ENCODE assay signal across 39 cellular contexts in the genomic region with DNA sequence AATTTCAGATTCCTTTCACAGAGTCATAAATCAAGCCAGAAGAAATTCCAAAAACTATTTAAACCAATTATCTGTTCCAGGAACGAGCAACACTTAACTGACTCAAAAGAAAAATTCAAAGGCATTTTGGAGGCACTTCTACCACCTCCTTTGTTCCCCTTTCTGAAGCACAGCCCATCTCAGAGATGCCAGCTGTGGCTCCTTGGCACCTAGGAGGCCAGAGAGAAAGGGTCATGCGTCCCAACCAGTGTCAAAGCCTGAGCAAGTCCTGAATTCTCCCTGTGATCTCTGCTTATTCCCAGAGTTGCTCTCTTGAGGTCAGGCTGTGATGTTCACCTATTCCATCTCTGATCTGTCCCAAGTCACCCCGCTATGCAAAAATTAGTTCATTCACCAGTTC.
"Had no signal": no experiment of that assay in that cellular context is flagged by ENCODE, and none has a peak within 500 bp of the region (broad histone marks: within the 10 kb centered on the region; RNA-seq: fewer than 3 reads in every experiment).

No MANE protein-coding gene starts in this region.

- H3K4me3 Mint-ChIP-seq: activated naive CD4-positive, alpha-beta T cell treated with anti-CD3 and anti-CD28 coated beads for 36 hours; activated naive CD4-positive, alpha-beta T cell treated with anti-CD3 and anti-CD28 coated beads, Interleukin-2, amount 10 ng/mL, durations not matched to agents 7 days and 5 days; activated naive CD4-positive, alpha-beta T cell treated with anti-CD3 and anti-CD28 coated beads, Interleukin-2, amount 50 U/mL, for 24 hours; activated naive CD8-positive, alpha-beta T cell; activated naive CD8-positive, alpha-beta T cell treated with anti-CD3 and anti-CD28 coated beads for 36 hours; activated naive CD8-positive, alpha-beta T cell treated with anti-CD3 and anti-CD28 coated beads, Interleukin-2, amount 10 ng/mL, durations not matched to agents 7 days and 5 days; activated naive CD8-positive, alpha-beta T cell treated with anti-CD3 and anti-CD28 coated beads, Interleukin-2, amount 50 U/mL, for 24 hours; activated T-cell treated with anti-CD3 and anti-CD28 coated beads, Interleukin-2, amount 50 U/mL, for 4 hours; activated T-cell treated with anti-CD3 and anti-CD28 coated beads, Interleukin-2, amount 50 U/mL, for 72 hours; activated T-helper 1 cell treated with anti-CD3 and anti-CD28 coated beads, Interleukin-12 subunit alpha, Interleukin-12 subunit beta, Interleukin-2, Interleukin-4 antibody, amounts not matched to agents 30 ng/mL and 10 ng/mL and 1 ng/mL, durations not matched to agents 14 hours and 24 hours and 36 hours; activated T-helper 17 cell treated with anti-CD3 and anti-CD28 coated beads, Interleukin-2, amount 50 U/mL, for 72 hours; brain; central memory CD8-positive, alpha-beta T cell had no signal

- DNase-seq: activated effector memory CD4-positive, alpha-beta T cell treated with anti-CD3 and anti-CD28 coated beads, Interleukin-2, amount 50 U/mL, for 16 hours; activated effector memory CD4-positive, alpha-beta T cell treated with Interleukin-2 at 50 U/mL for 16 hours; activated gamma-delta T cell; activated gamma-delta T cell treated with Interleukin-2 at 50 U/mL for 16 hours; activated naive CD4-positive, alpha-beta T cell; activated naive CD4-positive, alpha-beta T cell treated with anti-CD3 and anti-CD28 coated beads for 36 hours; activated naive CD4-positive, alpha-beta T cell treated with anti-CD3 and anti-CD28 coated beads, Interleukin-2, amount 10 ng/mL, durations not matched to agents 7 days and 5 days; activated naive CD4-positive, alpha-beta T cell treated with anti-CD3 and anti-CD28 coated beads, Interleukin-2, amount 50 U/mL, for 16 hours; activated naive CD4-positive, alpha-beta T cell treated with Interleukin-2 at 50 U/mL for 16 hours; activated naive CD8-positive, alpha-beta T cell treated with anti-CD3 and anti-CD28 coated beads for 36 hours; activated naive CD8-positive, alpha-beta T cell treated with anti-CD3 and anti-CD28 coated beads, Interleukin-2, amount 10 ng/mL, durations not matched to agents 7 days and 5 days; activated naive CD8-positive, alpha-beta T cell treated with anti-CD3 and anti-CD28 coated beads, Interleukin-2, amount 50 U/mL, for 24 hours; activated T-cell treated with anti-CD3 and anti-CD28 coated beads, Interleukin-2, amount 50 U/mL, for 4 hours; activated T-cell treated with anti-CD3 and anti-CD28 coated beads, Interleukin-2, amount 50 U/mL, for 48 hours; activated T-cell treated with anti-CD3 and anti-CD28 coated beads, Interleukin-2, amount 50 U/mL, for 72 hours; adrenal gland; amniotic stem cell; amygdala; anterior cingulate cortex; aorta; body of pancreas; brain microvascular endothelial cell; caudate nucleus; central memory CD4-positive, alpha-beta T cell; cerebellar nuclear complex; colonic mucosa had no signal

- H3K36me3 Mint-ChIP-seq: activated naive CD4-positive, alpha-beta T cell treated with anti-CD3 and anti-CD28 coated beads, Interleukin-2, amount 10 ng/mL, durations not matched to agents 7 days and 5 days; activated naive CD4-positive, alpha-beta T cell treated with anti-CD3 and anti-CD28 coated beads, Interleukin-2, amount 50 U/mL, for 72 hours; activated naive CD8-positive, alpha-beta T cell; activated naive CD8-positive, alpha-beta T cell treated with anti-CD3 and anti-CD28 coated beads for 36 hours; activated naive CD8-positive, alpha-beta T cell treated with anti-CD3 and anti-CD28 coated beads, Interleukin-2, amount 10 ng/mL, durations not matched to agents 7 days and 5 days; brain had no signal

- ATAC-seq: activated naive CD4-positive, alpha-beta T cell treated with anti-CD3 and anti-CD28 coated beads, Interleukin-2, amount 50 U/mL, for 72 hours; activated naive CD8-positive, alpha-beta T cell treated with anti-CD3 and anti-CD28 coated beads, Interleukin-2, amount 50 U/mL, for 24 hours; activated T-cell treated with anti-CD3 and anti-CD28 coated beads, Interleukin-2, amount 50 U/mL, for 4 hours; activated T-cell treated with anti-CD3 and anti-CD28 coated beads, Interleukin-2, amount 50 U/mL, for 72 hours; activated T-helper 17 cell treated with anti-CD3 and anti-CD28 coated beads, Interleukin-2, amount 50 U/mL, for 72 hours; body of pancreas had no signal

- H3K4me1 Mint-ChIP-seq: activated naive CD4-positive, alpha-beta T cell treated with anti-CD3 and anti-CD28 coated beads, Interleukin-2, amount 10 ng/mL, durations not matched to agents 7 days and 5 days; activated naive CD8-positive, alpha-beta T cell treated with anti-CD3 and anti-CD28 coated beads, Interleukin-2, amount 10 ng/mL, durations not matched to agents 7 days and 5 days; activated naive CD8-positive, alpha-beta T cell treated with anti-CD3 and anti-CD28 coated beads, Interleukin-2, amount 50 U/mL, for 24 hours; activated T-helper 17 cell treated with anti-CD3 and anti-CD28 coated beads, Interleukin-2, amount 50 U/mL, for 72 hours; brain; central memory CD8-positive, alpha-beta T cell had no signal

- H3K36me3 ChIP-seq: adrenal gland, ascending aorta, brain microvascular endothelial cell, breast epithelium, cardiac muscle cell, colonic mucosa had no signal

- H3K4me1 ChIP-seq: adrenal gland, ascending aorta, body of pancreas, breast epithelium, colonic mucosa had no signal

- H3K27ac ChIP-seq: adrenal gland, ascending aorta, body of pancreas, brain microvascular endothelial cell, breast epithelium, cardiac muscle cell, colonic mucosa had no signal

- H3K27ac Mint-ChIP-seq: activated naive CD4-positive, alpha-beta T cell treated with anti-CD3 and anti-CD28 coated beads for 36 hours; activated naive CD4-positive, alpha-beta T cell treated with anti-CD3 and anti-CD28 coated beads, Interleukin-2, amount 10 ng/mL, durations not matched to agents 7 days and 5 days; activated naive CD4-positive, alpha-beta T cell treated with anti-CD3 and anti-CD28 coated beads, Interleukin-2, amount 50 U/mL, for 24 hours; activated naive CD4-positive, alpha-beta T cell treated with anti-CD3 and anti-CD28 coated beads, Interleukin-2, amount 50 U/mL, for 72 hours; activated naive CD8-positive, alpha-beta T cell; activated naive CD8-positive, alpha-beta T cell treated with anti-CD3 and anti-CD28 coated beads for 36 hours; activated naive CD8-positive, alpha-beta T cell treated with anti-CD3 and anti-CD28 coated beads, Interleukin-2, amount 10 ng/mL, durations not matched to agents 7 days and 5 days; activated naive CD8-positive, alpha-beta T cell treated with anti-CD3 and anti-CD28 coated beads, Interleukin-2, amount 50 U/mL, for 24 hours; activated T-cell treated with anti-CD3 and anti-CD28 coated beads, Interleukin-2, amount 50 U/mL, for 72 hours; activated T-helper 1 cell treated with anti-CD3 and anti-CD28 coated beads, Interleukin-12 subunit alpha, Interleukin-12 subunit beta, Interleukin-2, Interleukin-4 antibody, amounts not matched to agents 30 ng/mL and 10 ng/mL and 1 ng/mL, durations not matched to agents 14 hours and 24 hours and 36 hours; activated T-helper 17 cell treated with anti-CD3 and anti-CD28 coated beads, Interleukin-2, amount 50 U/mL, for 72 hours; activated T-helper 2 cell treated with anti-CD3 and anti-CD28 coated beads, Interferon-gamma antibody, Interleukin-2, Interleukin-4, amounts not matched to agents 10 μg/mL and 5 μg/mL and 100 μg/mL, durations not matched to agents 14 hours and 24 hours and 36 hours; brain had no signal

- FAIRE-seq: bronchial epithelial cell, colon had no signal

- H3K27me3 ChIP-seq: adrenal gland, ascending aorta, body of pancreas, brain microvascular endothelial cell, cardiac muscle cell had no signal

- H3K9me3 Mint-ChIP-seq: activated naive CD4-positive, alpha-beta T cell treated with anti-CD3 and anti-CD28 coated beads, Interleukin-2, amount 10 ng/mL, durations not matched to agents 7 days and 5 days; activated naive CD4-positive, alpha-beta T cell treated with anti-CD3 and anti-CD28 coated beads, Interleukin-2, amount 50 U/mL, for 24 hours; activated naive CD4-positive, alpha-beta T cell treated with anti-CD3 and anti-CD28 coated beads, Interleukin-2, amount 50 U/mL, for 72 hours; activated naive CD8-positive, alpha-beta T cell treated with anti-CD3 and anti-CD28 coated beads for 36 hours; activated naive CD8-positive, alpha-beta T cell treated with anti-CD3 and anti-CD28 coated beads, Interleukin-2, amount 10 ng/mL, durations not matched to agents 7 days and 5 days; activated naive CD8-positive, alpha-beta T cell treated with anti-CD3 and anti-CD28 coated beads, Interleukin-2, amount 50 U/mL, for 24 hours; activated T-cell treated with anti-CD3 and anti-CD28 coated beads, Interleukin-2, amount 50 U/mL, for 4 hours; activated T-helper 1 cell treated with anti-CD3 and anti-CD28 coated beads, Interleukin-12 subunit alpha, Interleukin-12 subunit beta, Interleukin-2, Interleukin-4 antibody, amounts not matched to agents 30 ng/mL and 10 ng/mL and 1 ng/mL, durations not matched to agents 14 hours and 24 hours and 36 hours; activated T-helper 17 cell treated with anti-CD3 and anti-CD28 coated beads, Interleukin-2, amount 50 U/mL, for 72 hours; activated T-helper 2 cell treated with anti-CD3 and anti-CD28 coated beads, Interferon-gamma antibody, Interleukin-2, Interleukin-4, amounts not matched to agents 10 μg/mL and 5 μg/mL and 100 μg/mL, durations not matched to agents 14 hours and 24 hours and 36 hours; brain; central memory CD8-positive, alpha-beta T cell had no signal

- H3K9me3 ChIP-seq: adrenal gland, ascending aorta, body of pancreas, breast epithelium, colonic mucosa had no signal

- H3K27me3 Mint-ChIP-seq: activated naive CD4-positive, alpha-beta T cell treated with anti-CD3 and anti-CD28 coated beads, Interleukin-2, amount 10 ng/mL, durations not matched to agents 7 days and 5 days; activated naive CD4-positive, alpha-beta T cell treated with anti-CD3 and anti-CD28 coated beads, Interleukin-2, amount 50 U/mL, for 24 hours; activated naive CD8-positive, alpha-beta T cell; activated naive CD8-positive, alpha-beta T cell treated with anti-CD3 and anti-CD28 coated beads for 36 hours; activated naive CD8-positive, alpha-beta T cell treated with anti-CD3 and anti-CD28 coated beads, Interleukin-2, amount 10 ng/mL, durations not matched to agents 7 days and 5 days; activated naive CD8-positive, alpha-beta T cell treated with anti-CD3 and anti-CD28 coated beads, Interleukin-2, amount 50 U/mL, for 24 hours; activated T-helper 17 cell treated with anti-CD3 and anti-CD28 coated beads, Interleukin-2, amount 50 U/mL, for 72 hours; brain; central memory CD8-positive, alpha-beta T cell had no signal

- H3K4me3 ChIP-seq: adrenal gland, ascending aorta, body of pancreas, breast epithelium, cardiac muscle cell, colonic mucosa had no signal
